9 cellular contexts compared by ENCODE assay signal in the genomic region with DNA sequence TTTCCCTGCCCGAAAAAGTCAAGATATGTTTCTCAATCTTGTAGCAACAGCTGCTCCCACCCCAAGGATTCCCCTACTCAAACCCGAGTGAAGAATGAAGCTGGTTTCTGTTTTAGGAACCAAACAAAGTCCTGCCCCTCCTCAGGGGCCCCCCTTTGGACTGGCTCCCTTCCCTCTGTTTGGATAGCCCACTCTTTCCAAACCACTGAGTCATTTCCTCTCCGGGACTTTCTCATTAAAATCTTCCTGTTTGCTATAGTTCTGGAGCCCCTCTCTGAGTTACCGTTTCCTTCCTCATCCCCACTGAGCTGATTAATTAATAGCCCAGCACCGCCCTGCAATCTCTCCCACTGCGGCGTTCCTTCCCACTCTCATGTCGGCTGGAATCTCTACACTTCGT.
DNase-seq lines count a peak whose midpoint lies in the region; TF ChIP-seq lines count a peak whose summit lies in the region.
"Had no signal": no experiment of that assay in that cellular context is flagged by ENCODE, and none has a peak within 500 bp of the region (broad histone marks: within the 10 kb centered on the region; RNA-seq: fewer than 3 reads in every experiment).

No MANE protein-coding gene starts in this region.

- WGBS in lower leg skin, 2 donors = 29 to 34% methylated on average over 9 of the region's 9 CpGs
- 33% methylated on average over 9 of the region's 9 CpGs for WGBS in prostate gland

- DNase-seq in SIG-M5 treated with dmso at 0.1 percent for 504 hours (lab: John Stamatoyannopoulos, UW; ENCODE audit: unreplicated experiment) (peak; percentile 94), SIG-M5 (lab: John Stamatoyannopoulos, UW) (no peak), astrocyte of the cerebellum (ENCODE audit: low read depth) (peak; percentile 40), lower leg skin (ENCODE audit: low spot score in 2 of 2) (peak in 1 of 2 donors; percentile 86), tibial artery (peak in 1 of 2 donors; percentile 37), cortex of kidney (lab: John Stamatoyannopoulos, UW) (no peak), prostate gland (ENCODE audit: low spot score) (no peak)
- DNase-seq in activated CD4-positive, CD25-positive, alpha-beta regulatory T cell treated with anti-CD3 and anti-CD28 coated beads, Interleukin-2, amount 50 U/mL, for 72 hours = no peak

- peaks cover 0 to 30% (median 22%) of the 10 kb centered on the region in 4 donors for H3K4me1 ChIP-seq in tibial artery
- no peaks in the 10 kb centered on the region for H3K4me1 ChIP-seq in prostate gland (replicated peaks)

- H3K27ac ChIP-seq in tibial artery (peak overlapping the region; percentile 37 to 42), prostate gland (peak overlapping the region in 1 of 2 donors; percentile 55)
- H3K27ac ChIP-seq: 22Rv1 had no signal

- H3K4me3 ChIP-seq in astrocyte of the cerebellum (ENCODE audit: low read depth, low read length) (peak overlapping the region; percentile 3), lower leg skin (ENCODE audit: low read depth, poor library complexity, severe bottlenecking) (peak overlapping the region; percentile 2), tibial artery (peak overlapping the region; percentile 18 to 32), prostate gland (no peak overlapping the region)

- intact Hi-C loops in lower leg skin (cut with DNase I; ENCODE audit: low total_unique reads) (no loop called here), tibial artery (cut with DNase I; ENCODE audit: low total_unique reads) (no loop called here), prostate gland (cut with DNase I) (no loop called here)

- in situ Hi-C loops in astrocyte of the cerebellum (cut with HindIII; ENCODE audit: low sequenced_read_pairs) = no loop called here

- H3K36me3 ChIP-seq in tibial artery = no peaks in the 10 kb centered on the region
- H3K36me3 ChIP-seq in prostate gland = no peaks in the 10 kb centered on the region

- H3K27me3 ChIP-seq in tibial artery = no peaks in the 10 kb centered on the region
- no peaks in the 10 kb centered on the region for H3K27me3 ChIP-seq in prostate gland (replicated peaks; ENCODE audit: insufficient read depth)

- TF ChIP-seq CTCF in astrocyte of the cerebellum (IDR thresholded peaks at IDR 0.05; ENCODE audit: low read depth, low read length, missing control alignments) = no peak
- no peak for TF ChIP-seq CTCF in lower leg skin (IDR thresholded peaks at IDR 0.05)
- no peak for TF ChIP-seq CTCF in tibial artery (IDR thresholded peaks at IDR 0.05)
- no peak for TF ChIP-seq CTCF in prostate gland (IDR thresholded peaks at IDR 0.05)

- H3K9me3 ChIP-seq in tibial artery (no peaks in the 10 kb centered on the region), prostate gland (no peaks in the 10 kb centered on the region)

- TF ChIP-seq POLR2A in lower leg skin (IDR thresholded peaks at IDR 0.05) (no peak), prostate gland (IDR thresholded peaks at IDR 0.05) (no peak)

Comparison
In these comparisons a context has a peak if more than half of its experiments do, and no peak if none do; other contexts are left out.
1. DNase-seq: peak in SIG-M5 treated with dmso at 0.1 percent for 504 hours (single experiment) and astrocyte of the cerebellum (single experiment); none in SIG-M5 (single experiment), cortex of kidney (single experiment), prostate gland (single experiment) and activated CD4-positive, CD25-positive, alpha-beta regulatory T cell treated with anti-CD3 and anti-CD28 coated beads, Interleukin-2, amount 50 U/mL, for 72 hours (single experiment).
2. H3K4me3 ChIP-seq: peak in astrocyte of the cerebellum (single experiment), lower leg skin (single experiment) and tibial artery (2 of 2); none in prostate gland (0 of 2).